Comparison of ENCODE assay signal across 9 cellular contexts in the genomic region with DNA sequence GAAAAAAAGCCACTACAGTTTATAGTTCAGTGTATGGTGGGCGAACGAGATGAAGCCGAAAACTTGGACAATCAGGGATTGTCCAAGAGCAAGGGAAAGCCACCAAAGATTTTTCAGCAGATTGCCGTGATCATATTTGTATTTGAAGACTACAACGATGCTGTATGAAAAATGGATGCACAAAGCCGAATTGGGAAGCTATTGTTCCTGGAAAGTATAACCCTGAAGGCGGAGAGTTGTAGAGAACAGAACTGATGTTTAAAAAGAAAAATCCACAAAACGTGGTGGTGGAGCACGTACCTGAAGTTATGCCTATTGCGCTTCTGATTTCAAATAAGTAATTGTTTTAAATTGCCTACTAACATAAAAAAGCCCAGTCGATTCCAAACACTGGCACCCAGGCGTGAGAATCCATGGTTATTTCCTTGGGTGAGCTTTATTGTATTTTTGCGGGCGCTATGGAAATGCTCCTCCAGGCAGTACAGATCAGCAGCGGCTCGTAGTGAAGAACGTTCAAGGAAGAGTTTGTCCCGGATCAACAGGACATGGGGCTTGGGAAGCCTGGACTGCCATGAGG. TPM values are rescaled to one million over a fixed set of nuclear protein-coding genes. Genes with fewer than 3 reads are reported as not detected.
DNase-seq lines count a peak whose midpoint lies in the region; ATAC-seq and TF ChIP-seq lines count a peak whose summit lies in the region.
"Had no signal": no experiment of that assay in that cellular context is flagged by ENCODE, and none has a peak within 500 bp of the region (broad histone marks: within the 10 kb centered on the region; RNA-seq: fewer than 3 reads in every experiment).

No MANE protein-coding gene starts in this region.

- no peak overlapping the region for H3K4me3 Mint-ChIP-seq in activated T-helper 1 cell treated with anti-CD3 and anti-CD28 coated beads, Interleukin-12 subunit alpha, Interleukin-12 subunit beta, Interleukin-2, Interleukin-4 antibody, amounts not matched to agents 30 ng/mL and 10 ng/mL and 1 ng/mL, durations not matched to agents 14 hours and 24 hours and 36 hours
- H3K4me3 Mint-ChIP-seq: activated B cell treated with CpG ODN at 0.5 μM for 24 hours had no signal

- peaks cover 22% of the 10 kb centered on the region for H3K4me1 Mint-ChIP-seq in activated T-helper 1 cell treated with anti-CD3 and anti-CD28 coated beads, Interleukin-12 subunit alpha, Interleukin-12 subunit beta, Interleukin-2, Interleukin-4 antibody, amounts not matched to agents 30 ng/mL and 10 ng/mL and 1 ng/mL, durations not matched to agents 14 hours and 24 hours and 36 hours (ENCODE audit: low read depth)

- H3K4me1 ChIP-seq in heart right ventricle: peaks cover 0 to 48% (median 43%) of the 10 kb centered on the region in 9 donors
- peaks cover 33% of the 10 kb centered on the region for H3K4me1 ChIP-seq in adipocyte (ENCODE audit: control insufficient read depth, insufficient read depth, low read length)
- H3K4me1 ChIP-seq in left lung: peaks cover 9 to 48% of the 10 kb centered on the region in 2 donors

- H3K9ac ChIP-seq in adipocyte (ENCODE audit: low read length): peak overlapping the region; percentile 91

- no peaks in the 10 kb centered on the region for H3K9me3 Mint-ChIP-seq in activated T-helper 1 cell treated with anti-CD3 and anti-CD28 coated beads, Interleukin-12 subunit alpha, Interleukin-12 subunit beta, Interleukin-2, Interleukin-4 antibody, amounts not matched to agents 30 ng/mL and 10 ng/mL and 1 ng/mL, durations not matched to agents 14 hours and 24 hours and 36 hours
- H3K9me3 Mint-ChIP-seq: activated B cell treated with CpG ODN at 0.5 μM for 24 hours had no signal

- H3K27me3 ChIP-seq in heart right ventricle (no peaks in the 10 kb centered on the region), adipocyte (replicated peaks; ENCODE audit: control insufficient read depth, insufficient read depth, low read length) (no peaks in the 10 kb centered on the region), left lung (no peaks in the 10 kb centered on the region)

- DNase-seq in heart right ventricle (no peak), Right ventricle myocardium superior (no peak), adipocyte (ENCODE audit: low read depth) (no peak), left lung (no peak), AML-193 (lab: John Stamatoyannopoulos, UW) (no peak), left lobe of liver (ENCODE audit: low spot score) (no peak), T-helper 9 cell (no peak)
- DNase-seq in activated T-helper 1 cell treated with anti-CD3 and anti-CD28 coated beads, Interleukin-12 subunit alpha, Interleukin-12 subunit beta, Interleukin-2, Interleukin-4 antibody, amounts not matched to agents 30 ng/mL and 10 ng/mL and 1 ng/mL, durations not matched to agents 14 hours and 24 hours and 36 hours (ENCODE audit: low spot score): no peak

- peak overlapping the region; percentile 78 to 95 (median 92) for H3K27ac ChIP-seq in heart right ventricle
- peak overlapping the region; percentile 95 for H3K27ac ChIP-seq in left lung

- ATAC-seq in heart right ventricle (no peak), Right ventricle myocardium superior (ENCODE audit: poor library complexity) (no peak), left lung (no peak), left lobe of liver (no peak)

- H3K4me3 ChIP-seq in heart right ventricle: peak overlapping the region; percentile 55 to 88 (median 75)
- peak overlapping the region; percentile 95 for H3K4me3 ChIP-seq in adipocyte (ENCODE audit: low read length)
- H3K4me3 ChIP-seq in left lung: peak overlapping the region; percentile 48 to 93

- H3K27ac Mint-ChIP-seq in activated T-helper 1 cell treated with anti-CD3 and anti-CD28 coated beads, Interleukin-12 subunit alpha, Interleukin-12 subunit beta, Interleukin-2, Interleukin-4 antibody, amounts not matched to agents 30 ng/mL and 10 ng/mL and 1 ng/mL, durations not matched to agents 14 hours and 24 hours and 36 hours: no peak overlapping the region
- H3K27ac Mint-ChIP-seq: activated B cell treated with CpG ODN at 0.5 μM for 24 hours had no signal

- peaks cover 7% of the 10 kb centered on the region for H3K36me3 Mint-ChIP-seq in activated T-helper 1 cell treated with anti-CD3 and anti-CD28 coated beads, Interleukin-12 subunit alpha, Interleukin-12 subunit beta, Interleukin-2, Interleukin-4 antibody, amounts not matched to agents 30 ng/mL and 10 ng/mL and 1 ng/mL, durations not matched to agents 14 hours and 24 hours and 36 hours (ENCODE audit: low read depth)

- H3K9me3 ChIP-seq in heart right ventricle (no peaks in the 10 kb centered on the region), adipocyte (ENCODE audit: control insufficient read depth, low read length) (no peaks in the 10 kb centered on the region), left lung (no peaks in the 10 kb centered on the region)

- intact Hi-C loops in heart right ventricle (cut with DNase I): loop anchor here in 9 of 10 donors (2.0 to 10.0 kb wide), 10 partner anchors 492 to 1495 kb away; partner anchors contain the start of genes RXFP3 (in 3 of the 9), AMACR (in 1 of the 9) and DNAJC21 (in 1 of the 9)
- intact Hi-C loops in Right ventricle myocardium superior (cut with DNase I): loop anchor here (10.0 kb wide), 2 partner anchors 525 to 1475 kb away; partner anchors contain the start of genes BRIX1 and RAD1
- intact Hi-C loops in left lung (cut with DNase I): no loop called here
- intact Hi-C loops in activated T-helper 1 cell treated with anti-CD3 and anti-CD28 coated beads, Interleukin-12 subunit alpha, Interleukin-12 subunit beta, Interleukin-2, Interleukin-4 antibody, amounts not matched to agents 30 ng/mL and 10 ng/mL and 1 ng/mL, durations not matched to agents 14 hours and 24 hours and 36 hours (cut with micrococcal nuclease): loop anchor here (1.0 to 10.0 kb wide), 12 partner anchors 140 to 1908 kb away; partner anchors contain the start of genes AMACR, BRIX1, C5orf22 and DROSHA

- WGBS in heart right ventricle, 2 donors: 1 to 7% methylated on average over 18 of the region's 18 CpGs

- H3K36me3 ChIP-seq in heart right ventricle (peaks cover 0 to 8% (median 0%) of the 10 kb centered on the region in 9 donors), adipocyte (ENCODE audit: control insufficient read depth, insufficient read depth, low read length, severe bottlenecking) (peaks cover 4% of the 10 kb centered on the region), left lung (peaks cover 0 to 4% of the 10 kb centered on the region in 2 donors)

- H3K27me3 Mint-ChIP-seq in activated T-helper 1 cell treated with anti-CD3 and anti-CD28 coated beads, Interleukin-12 subunit alpha, Interleukin-12 subunit beta, Interleukin-2, Interleukin-4 antibody, amounts not matched to agents 30 ng/mL and 10 ng/mL and 1 ng/mL, durations not matched to agents 14 hours and 24 hours and 36 hours (ENCODE audit: insufficient read depth): no peaks in the 10 kb centered on the region
- H3K27me3 Mint-ChIP-seq: activated B cell treated with CpG ODN at 0.5 μM for 24 hours had no signal

- TF ChIP-seq CTCF in heart right ventricle (IDR thresholded peaks at IDR 0.05) (no peak), left lung (IDR thresholded peaks at IDR 0.05) (no peak)

RNA-seq across cellular contexts. Expression of gene TARS1, which starts 0.8 kb away (rescaled TPM):
- total RNA-seq in heart right ventricle (10 to 100 TPM; 61.9 to 97.8 (median 74.5) TPM), Right ventricle myocardium superior (63.4 TPM), left lung (100 to 1,000 TPM in 1 of 2 donors, 10 to 100 TPM in 1; 94.6 to 118 TPM), left lobe of liver (51.9 TPM)
- 10 to 100 TPM; 59.3 to 60.6 TPM for polyA plus RNA-seq in heart right ventricle
- total RNA-seq in activated T-helper 1 cell treated with anti-CD3 and anti-CD28 coated beads, Interleukin-12 subunit alpha, Interleukin-12 subunit beta, Interleukin-2, Interleukin-4 antibody, amounts not matched to agents 30 ng/mL and 10 ng/mL and 1 ng/mL, durations not matched to agents 14 hours and 24 hours and 36 hours: 184 and 191 TPM in 2 replicates

Comparison
In these comparisons a context has a peak if more than half of its experiments do, and no peak if none do; other contexts are left out.
1. intact Hi-C loops: an anchor here in heart right ventricle (2.0 to 10.0 kb wide), Right ventricle myocardium superior (10.0 kb wide) and activated T-helper 1 cell treated with anti-CD3 and anti-CD28 coated beads, Interleukin-12 subunit alpha, Interleukin-12 subunit beta, Interleukin-2, Interleukin-4 antibody, amounts not matched to agents 30 ng/mL and 10 ng/mL and 1 ng/mL, durations not matched to agents 14 hours and 24 hours and 36 hours (1.0 to 10.0 kb wide); none called in left lung.